ENCODE assay signal across 21 cellular contexts in the genomic region with DNA sequence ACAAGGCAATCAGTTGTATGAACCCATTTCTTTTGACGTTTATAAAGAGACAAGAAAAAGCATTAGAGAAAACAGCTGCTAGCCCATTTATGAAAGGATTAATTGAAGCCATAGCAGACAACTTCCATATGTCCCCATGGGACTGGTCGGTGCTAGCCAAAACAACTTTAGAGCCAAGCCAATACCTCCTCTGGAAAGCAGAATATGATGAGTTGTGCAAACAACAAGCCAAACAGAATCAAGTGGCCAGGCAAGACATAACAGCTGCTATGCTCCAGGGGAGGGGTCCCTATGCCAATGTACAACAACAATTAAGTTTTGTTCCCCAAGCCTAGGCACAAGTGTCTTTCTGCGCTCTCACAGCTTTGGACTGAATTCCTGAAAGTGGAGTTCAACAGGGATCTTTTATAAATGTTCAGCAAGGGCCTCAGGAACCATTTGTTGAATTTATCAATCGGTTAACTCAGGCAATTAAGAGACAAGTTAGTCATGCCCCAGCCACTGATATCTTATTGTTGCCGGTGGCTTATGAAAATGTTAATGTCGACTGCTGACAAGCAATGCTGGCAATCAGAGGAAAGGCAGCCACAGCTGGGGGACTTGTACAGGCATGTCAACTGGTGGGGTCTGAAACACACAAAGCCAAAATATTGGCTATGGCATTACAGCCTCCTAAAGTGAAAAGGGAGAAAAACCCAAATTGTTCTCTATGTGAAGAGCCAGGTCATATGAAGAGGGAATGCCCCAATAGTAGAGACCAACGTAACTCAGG.
"Had no signal": no experiment of that assay in that cellular context is flagged by ENCODE, and none has a peak within 500 bp of the region (broad histone marks: within the 10 kb centered on the region; RNA-seq: fewer than 3 reads in every experiment).

No MANE protein-coding gene starts in this region.

- H3K27me3 Mint-ChIP-seq: activated B cell treated with CpG ODN at 0.5 μM for 24 hours; activated CD4-positive, alpha-beta T cell treated with anti-CD3 and anti-CD28 coated beads, Interleukin-2, amount 10 ng/mL, durations not matched to agents 24 days and 14 days; activated naive CD8-positive, alpha-beta T cell treated with anti-CD3 and anti-CD28 coated beads for 36 hours; dendritic cell treated with granulocyte-macrophage colony-stimulating factor and Interleukin-4, amounts not matched to agents 40 ng/mL and 50 ng/mL, for 4 days; effector memory CD8-positive, alpha-beta T cell; stimulated activated memory B cell treated with anti-CD40 and anti-IgM and Interleukin-4, amounts not matched to agents 10 μg/mL and 1 μg/mL and 100 μg/mL, for 72 hours; T-helper 17 cell had no signal

- H3K4me3 Mint-ChIP-seq: activated B cell treated with CpG ODN at 0.5 μM for 24 hours; activated CD4-positive, alpha-beta T cell treated with anti-CD3 and anti-CD28 coated beads, Interleukin-2, amount 10 ng/mL, durations not matched to agents 24 days and 14 days; activated CD8-positive, alpha-beta T cell treated with anti-CD3 and anti-CD28 coated beads, Interleukin-2, amount 10 ng/mL, durations not matched to agents 7 days and 5 days; activated naive CD8-positive, alpha-beta T cell treated with anti-CD3 and anti-CD28 coated beads for 36 hours; activated T-cell treated with anti-CD3 and anti-CD28 coated beads, Interleukin-2, amount 50 U/mL, for 72 hours; brain; dendritic cell treated with granulocyte-macrophage colony-stimulating factor and Interleukin-4, amounts not matched to agents 40 ng/mL and 50 ng/mL, for 4 days; effector memory CD8-positive, alpha-beta T cell; immature natural killer cell; neural crest cell; stimulated activated memory B cell treated with anti-CD40 and anti-IgM and Interleukin-4, amounts not matched to agents 10 μg/mL and 1 μg/mL and 100 μg/mL, for 72 hours; T-helper 17 cell had no signal

- H3K4me3 ChIP-seq: lung, ovary, thyroid gland had no signal

- H3K36me3 Mint-ChIP-seq: activated naive CD8-positive, alpha-beta T cell treated with anti-CD3 and anti-CD28 coated beads for 36 hours; stimulated activated memory B cell treated with anti-CD40 and anti-IgM and Interleukin-4, amounts not matched to agents 10 μg/mL and 1 μg/mL and 100 μg/mL, for 72 hours had no signal

- ATAC-seq: activated CD8-positive, alpha-beta T cell treated with anti-CD3 and anti-CD28 coated beads, Interleukin-2, amount 10 ng/mL, durations not matched to agents 7 days and 5 days; activated T-cell treated with anti-CD3 and anti-CD28 coated beads, Interleukin-2, amount 50 U/mL, for 72 hours; effector memory CD8-positive, alpha-beta T cell; stimulated activated memory B cell treated with anti-CD40 and anti-IgM and Interleukin-4, amounts not matched to agents 10 μg/mL and 1 μg/mL and 100 μg/mL, for 72 hours; T-helper 17 cell had no signal

- H3K4me1 Mint-ChIP-seq: activated B cell treated with CpG ODN at 0.5 μM for 24 hours; activated CD4-positive, alpha-beta T cell treated with anti-CD3 and anti-CD28 coated beads, Interleukin-2, amount 10 ng/mL, durations not matched to agents 24 days and 14 days; activated naive CD8-positive, alpha-beta T cell treated with anti-CD3 and anti-CD28 coated beads for 36 hours; immature natural killer cell; neural crest cell; stimulated activated memory B cell treated with anti-CD40 and anti-IgM and Interleukin-4, amounts not matched to agents 10 μg/mL and 1 μg/mL and 100 μg/mL, for 72 hours; T-helper 17 cell had no signal

- DNase-seq: activated B cell treated with CpG ODN at 0.5 μM for 24 hours; activated CD4-positive, alpha-beta T cell treated with anti-CD3 and anti-CD28 coated beads, Interleukin-2, amount 10 ng/mL, durations not matched to agents 24 days and 14 days; activated CD8-positive, alpha-beta memory T cell treated with anti-CD3 and anti-CD28 coated beads, Interleukin-2, amount 50 U/mL, for 48 hours; activated CD8-positive, alpha-beta T cell treated with anti-CD3 and anti-CD28 coated beads, Interleukin-2, amount 10 ng/mL, durations not matched to agents 7 days and 5 days; activated naive CD8-positive, alpha-beta T cell treated with anti-CD3 and anti-CD28 coated beads for 36 hours; activated T-cell treated with anti-CD3 and anti-CD28 coated beads, Interleukin-2, amount 50 U/mL, for 72 hours; amygdala; cerebellar nuclear complex; effector memory CD8-positive, alpha-beta T cell; head of caudate nucleus; immature natural killer cell; left cardiac atrium; ovary; T-helper 17 cell; thyroid gland had no signal

- H3K4me1 ChIP-seq: thyroid gland had no signal

- H3K36me3 ChIP-seq: ovary, thyroid gland had no signal

- H3K27me3 ChIP-seq: ovary, thyroid gland had no signal

- H3K27ac Mint-ChIP-seq: activated B cell treated with CpG ODN at 0.5 μM for 24 hours; activated CD4-positive, alpha-beta T cell treated with anti-CD3 and anti-CD28 coated beads, Interleukin-2, amount 10 ng/mL, durations not matched to agents 24 days and 14 days; activated CD8-positive, alpha-beta T cell treated with anti-CD3 and anti-CD28 coated beads, Interleukin-2, amount 10 ng/mL, durations not matched to agents 7 days and 5 days; activated naive CD8-positive, alpha-beta T cell treated with anti-CD3 and anti-CD28 coated beads for 36 hours; activated T-cell treated with anti-CD3 and anti-CD28 coated beads, Interleukin-2, amount 50 U/mL, for 72 hours; dendritic cell treated with granulocyte-macrophage colony-stimulating factor and Interleukin-4, amounts not matched to agents 40 ng/mL and 50 ng/mL, for 4 days; effector memory CD8-positive, alpha-beta T cell; immature natural killer cell; stimulated activated memory B cell treated with anti-CD40 and anti-IgM and Interleukin-4, amounts not matched to agents 10 μg/mL and 1 μg/mL and 100 μg/mL, for 72 hours; T-helper 17 cell had no signal

- H3K27ac ChIP-seq: epithelial cell of prostate, ovary, thyroid gland had no signal
